10 cellular contexts compared by ENCODE assay signal in the genomic region with DNA sequence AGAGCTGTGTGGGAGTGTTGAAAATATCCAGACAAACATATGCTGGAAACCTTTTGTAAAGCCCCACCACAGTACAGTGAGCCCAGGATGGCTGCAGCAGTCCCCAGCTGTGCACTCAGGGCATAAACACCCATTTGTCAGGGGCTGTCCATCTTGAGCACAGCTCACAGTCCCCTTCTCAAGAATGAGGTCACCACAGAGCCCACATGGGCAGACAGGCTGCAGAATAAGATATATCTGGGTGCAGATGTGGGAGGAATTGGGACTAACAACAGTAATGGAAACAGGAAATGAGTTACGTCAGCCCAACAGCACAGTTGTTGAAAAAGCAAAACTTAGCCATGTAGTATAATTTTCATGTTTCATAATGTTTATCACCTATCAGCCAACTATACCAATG.
A peak's percentile ranks its signal among the peaks of the same experiment; 100 is the strongest.
DNase-seq lines count a peak whose midpoint lies in the region; ATAC-seq and TF ChIP-seq lines count a peak whose summit lies in the region.
"Had no signal": no experiment of that assay in that cellular context is flagged by ENCODE, and none has a peak within 500 bp of the region (broad histone marks: within the 10 kb centered on the region; RNA-seq: fewer than 3 reads in every experiment).

No MANE protein-coding gene starts in this region.

- no peak for TF ChIP-seq CTCF in GM13976 (IDR thresholded peaks at IDR 0.05; ENCODE audit: borderline replicate concordance, control extremely low read depth, extremely low read depth, insufficient read depth, missing control alignments)
- no peak for TF ChIP-seq CTCF in NB4 (IDR thresholded peaks at IDR 0.05; ENCODE audit: low read depth, low read length)
- no peak for TF ChIP-seq CTCF in mucosa of descending colon (IDR thresholded peaks at IDR 0.05)
- no peak for TF ChIP-seq CTCF in CD14-positive monocyte (IDR thresholded peaks at IDR 0.05)

- H4K20me1 ChIP-seq in GM23248 (ENCODE audit: insufficient read depth), result no peaks in the 10 kb centered on the region

- no peaks in the 10 kb centered on the region for H3K4me1 Mint-ChIP-seq in activated T-cell treated with anti-CD3 and anti-CD28 coated beads, Interleukin-2, amount 50 U/mL, for 4 hours (ENCODE audit: low read depth)
- no peaks in the 10 kb centered on the region for H3K4me1 Mint-ChIP-seq in CD14-positive monocyte

- 50 to 67% methylated on average over 1 of the region's 1 CpG for WGBS in GM23248 (ENCODE audit: low coverage in 1 of 2, low lambda C conversion rate in 2 of 2, missing lambda C conversion rate in 2 of 2), 2 experiments

- H3K4me3 Mint-ChIP-seq in activated T-cell treated with anti-CD3 and anti-CD28 coated beads, Interleukin-2, amount 50 U/mL, for 4 hours, result no peak overlapping the region
- no peak overlapping the region for H3K4me3 Mint-ChIP-seq in CD14-positive monocyte

- no peaks in the 10 kb centered on the region for H3K36me3 Mint-ChIP-seq in activated T-cell treated with anti-CD3 and anti-CD28 coated beads, Interleukin-2, amount 50 U/mL, for 4 hours (ENCODE audit: insufficient read depth)
- H3K36me3 Mint-ChIP-seq in CD14-positive monocyte, result no peaks in the 10 kb centered on the region

- no peaks in the 10 kb centered on the region for H3K79me2 ChIP-seq in GM23248 (ENCODE audit: insufficient read depth)

- H3K9me3 ChIP-seq in GM23248 (ENCODE audit: low read depth) (no peaks in the 10 kb centered on the region), mucosa of descending colon (no peaks in the 10 kb centered on the region)
- H3K9me3 ChIP-seq: right lobe of liver had no signal

- no peaks in the 10 kb centered on the region for H3K27me3 Mint-ChIP-seq in activated T-cell treated with anti-CD3 and anti-CD28 coated beads, Interleukin-2, amount 50 U/mL, for 4 hours (ENCODE audit: low read depth)
- no peaks in the 10 kb centered on the region for H3K27me3 Mint-ChIP-seq in CD14-positive monocyte (ENCODE audit: low read depth in 3 of 3)

- H3K4me1 ChIP-seq in GM23248 (ENCODE audit: insufficient read depth) (peaks cover 22% of the 10 kb centered on the region), mucosa of descending colon (ENCODE audit: low read depth) (no peaks in the 10 kb centered on the region)
- H3K4me1 ChIP-seq: right lobe of liver had no signal

- H3K27ac Mint-ChIP-seq in CD14-positive monocyte, result no peak overlapping the region

- intact Hi-C loops in mucosa of descending colon (cut with DNase I, micrococcal nuclease), result no loop called here
- intact Hi-C loops in CD14-positive monocyte (cut with micrococcal nuclease), result no loop called here

- H3K27me3 ChIP-seq in GM23248 (replicated peaks; ENCODE audit: insufficient read depth), result no peaks in the 10 kb centered on the region
- H3K27me3 ChIP-seq: right lobe of liver had no signal

- peaks cover 4% of the 10 kb centered on the region; the same call in 1 of the 2 replicates for H3K9me2 ChIP-seq in GM23248 (ENCODE audit: insufficient read depth)

- H3F3A ChIP-seq in GM23248 (ENCODE audit: insufficient read depth), result no peaks in the 10 kb centered on the region; the same call in 1 of the 2 replicates

- H3K27ac ChIP-seq in GM23248, result peak overlapping the region; percentile 21; the same call in 1 of the 2 replicates
- H3K27ac ChIP-seq: right lobe of liver had no signal

- H3K9me3 Mint-ChIP-seq in activated T-cell treated with anti-CD3 and anti-CD28 coated beads, Interleukin-2, amount 50 U/mL, for 4 hours, result no peaks in the 10 kb centered on the region
- peaks cover 0 to 2% (median 0%) of the 10 kb centered on the region in 7 donors for H3K9me3 Mint-ChIP-seq in CD14-positive monocyte

- H2AFZ ChIP-seq in GM23248, result peak overlapping the region; percentile 51; the same call in 1 of the 2 replicates

- in situ Hi-C loops in GM13976 (cut with MboI; ENCODE audit: low sequenced_read_pairs, unreplicated experiment), result no loop called here
- in situ Hi-C loops in GM23248 (cut with MboI), result no loop called here

- H3K36me3 ChIP-seq in GM23248 (ENCODE audit: low read depth) (no peaks in the 10 kb centered on the region), mucosa of descending colon (ENCODE audit: low read depth) (no peaks in the 10 kb centered on the region)
- H3K36me3 ChIP-seq: right lobe of liver had no signal

- peak overlapping the region; percentile 26 for H3K4me2 ChIP-seq in GM23248 (ENCODE audit: unreplicated experiment)

- no peak overlapping the region for H3K9ac ChIP-seq in GM23248

- TF ChIP-seq POLR2A in NB4 (IDR thresholded peaks at IDR 0.05; ENCODE audit: extremely low read depth, insufficient read length), result no peak

- H3K4me3 ChIP-seq in GM23248 (no peak overlapping the region), NB4 (ENCODE audit: low read depth, low read length) (no peak overlapping the region), mucosa of descending colon (no peak overlapping the region)
- H3K4me3 ChIP-seq: right lobe of liver had no signal

- peak; percentile 33 for ATAC-seq in mucosa of descending colon
- ATAC-seq in activated T-cell treated with anti-CD3 and anti-CD28 coated beads, Interleukin-2, amount 50 U/mL, for 4 hours, result no peak
- ATAC-seq: right lobe of liver had no signal

- peak; percentile 37 for DNase-seq in GM13976 (ENCODE audit: low spot score)
- DNase-seq in GM23248, result peak; percentile 48
- DNase-seq in NB4 (ENCODE audit: low read depth), result peak; percentile 16
- no peak for DNase-seq in mucosa of descending colon
- no peak for DNase-seq in SKM-1 (lab: John Stamatoyannopoulos, UW; ENCODE audit: unreplicated experiment)
- DNase-seq in NCI-H524 treated with DMSO at 0.1 percent for 48 hours (lab: John Stamatoyannopoulos, UW), result no peak
- no peak for DNase-seq in activated T-cell treated with anti-CD3 and anti-CD28 coated beads, Interleukin-2, amount 50 U/mL, for 4 hours
- no peak for DNase-seq in CD14-positive monocyte (ENCODE audit: low spot score)
- DNase-seq: NCI-H2029, right lobe of liver had no signal

Comparison
In these comparisons a context has a peak if more than half of its experiments do, and no peak if none do; other contexts are left out.
1. DNase-seq: peak in GM13976 (single experiment), GM23248 (single experiment) and NB4 (single experiment); none in mucosa of descending colon (0 of 3), SKM-1 (single experiment), NCI-H524 treated with DMSO at 0.1 percent for 48 hours (single experiment), activated T-cell treated with anti-CD3 and anti-CD28 coated beads, Interleukin-2, amount 50 U/mL, for 4 hours (single experiment) and CD14-positive monocyte (single experiment).